ENCODE assay signal across 11 cellular contexts in the genomic region with DNA sequence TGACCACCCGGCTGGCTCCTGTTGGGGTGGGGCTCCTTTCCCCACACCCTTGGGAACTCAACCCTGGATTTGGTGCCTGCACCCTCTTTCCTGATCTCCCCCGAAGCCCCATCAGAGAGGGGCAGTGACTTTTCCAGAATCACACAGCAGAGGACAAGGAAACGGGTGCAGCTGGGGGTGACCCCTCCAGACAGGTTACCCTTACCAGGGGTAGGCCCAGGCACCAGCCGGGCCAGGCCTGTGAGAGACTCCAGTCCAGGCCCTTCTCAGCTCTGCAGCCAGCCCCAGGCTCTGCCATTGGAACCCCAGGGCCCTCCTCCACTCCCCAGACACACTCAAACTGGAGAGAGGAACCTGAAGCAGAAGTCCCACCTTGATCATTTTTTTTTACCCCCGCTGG. TPM values are rescaled to one million over a fixed set of nuclear protein-coding genes. Genes with fewer than 3 reads are reported as not detected.
DNase-seq lines count a peak whose midpoint lies in the region; ATAC-seq and TF ChIP-seq lines count a peak whose summit lies in the region.
"Had no signal": no experiment of that assay in that cellular context is flagged by ENCODE, and none has a peak within 500 bp of the region (broad histone marks: within the 10 kb centered on the region; RNA-seq: fewer than 3 reads in every experiment).

No MANE protein-coding gene starts in this region.

- peaks cover 13% of the 10 kb centered on the region; the same call in 1 of the 2 replicates for H3K79me2 ChIP-seq in SU-DHL-6 (ENCODE audit: insufficient read depth, low read length)

- H3K4me1 Mint-ChIP-seq in activated naive CD4-positive, alpha-beta T cell treated with anti-CD3 and anti-CD28 coated beads for 36 hours (ENCODE audit: low read depth), result peaks cover 71% of the 10 kb centered on the region
- H3K4me1 Mint-ChIP-seq: neural progenitor cell had no signal

- H3F3A ChIP-seq in SU-DHL-6 (ENCODE audit: insufficient read depth), result no peaks in the 10 kb centered on the region

- H3K9me3 ChIP-seq in SU-DHL-6 (ENCODE audit: insufficient read depth, low read length), result no peaks in the 10 kb centered on the region
- H3K9me3 ChIP-seq in upper lobe of right lung, result no peaks in the 10 kb centered on the region

- H3K4me3 Mint-ChIP-seq in activated naive CD4-positive, alpha-beta T cell treated with anti-CD3 and anti-CD28 coated beads for 36 hours, result no peak overlapping the region
- H3K4me3 Mint-ChIP-seq: neural progenitor cell had no signal

- no peaks in the 10 kb centered on the region for H3K9me2 ChIP-seq in SU-DHL-6 (replicated peaks; ENCODE audit: insufficient read depth, low read length)

- H3K27ac ChIP-seq in SU-DHL-6 (ENCODE audit: low read depth, low read length) (peak overlapping the region; percentile 76), upper lobe of right lung (peak overlapping the region; percentile 74)
- H3K27ac ChIP-seq: neural progenitor cell had no signal

- CTCF ChIA-PET in activated naive CD4-positive, alpha-beta T cell treated with anti-CD3 and anti-CD28 coated beads for 36 hours (lab: Charles Lee), result interaction anchor here (0.5 to 0.7 kb wide), 4 partner anchors 21 to 299 kb away, joined by 3 to 5 read pairs (median 4); no protein-coding TSS in a partner anchor

- no peaks in the 10 kb centered on the region for H4K20me1 ChIP-seq in SU-DHL-6 (ENCODE audit: low read depth, low read length)

- peak overlapping the region; percentile 75 for H3K27ac Mint-ChIP-seq in activated naive CD4-positive, alpha-beta T cell treated with anti-CD3 and anti-CD28 coated beads for 36 hours
- H3K27ac Mint-ChIP-seq: neural progenitor cell had no signal

- peaks cover 7% of the 10 kb centered on the region for H3K36me3 Mint-ChIP-seq in activated naive CD4-positive, alpha-beta T cell treated with anti-CD3 and anti-CD28 coated beads for 36 hours (ENCODE audit: low read depth)

- ATAC-seq in left lobe of liver (peak; percentile 5), upper lobe of right lung (no peak)

- H3K36me3 ChIP-seq in SU-DHL-6 (ENCODE audit: low read length), result no peaks in the 10 kb centered on the region
- H3K36me3 ChIP-seq in upper lobe of right lung, result peaks cover 16% of the 10 kb centered on the region
- H3K36me3 ChIP-seq: neural progenitor cell had no signal

- no peak for DNase-seq in activated naive CD4-positive, alpha-beta T cell treated with anti-CD3 and anti-CD28 coated beads for 36 hours
- no peak for DNase-seq in activated naive CD4-positive, alpha-beta T cell (lab: John Stamatoyannopoulos, UW)
- DNase-seq in left lobe of liver (ENCODE audit: low spot score) (no peak), upper lobe of right lung (no peak), ureter (ENCODE audit: low spot score) (no peak), SHP77 treated with DMSO at 0.1 percent for 48 hours (lab: John Stamatoyannopoulos, UW) (no peak)
- no peak for DNase-seq in stimulated activated CD4-positive, alpha-beta T cell treated with anti-CD3 and anti-CD28 coated beads, Interleukin-4, amount 100 ng/mL, for 1 hour
- DNase-seq: AML-193 had no signal

- H3K4me1 ChIP-seq in upper lobe of right lung, result peaks cover 34% of the 10 kb centered on the region
- H3K4me1 ChIP-seq: neural progenitor cell had no signal

- H3K27me3 ChIP-seq in SU-DHL-6 (ENCODE audit: low read length) (no peaks in the 10 kb centered on the region), upper lobe of right lung (no peaks in the 10 kb centered on the region)
- H3K27me3 ChIP-seq: neural progenitor cell had no signal

- peak overlapping the region; percentile 32 for H2AFZ ChIP-seq in SU-DHL-6 (ENCODE audit: low read depth, low read length, severe bottlenecking)
- H2AFZ ChIP-seq: neural progenitor cell had no signal

- peak overlapping the region; percentile 51 for H3K9ac ChIP-seq in SU-DHL-6 (ENCODE audit: low read length)
- H3K9ac ChIP-seq: neural progenitor cell had no signal

- peak overlapping the region; percentile 39 for H3K4me2 ChIP-seq in SU-DHL-6 (ENCODE audit: low read depth, low read length, poor library complexity, severe bottlenecking)
- H3K4me2 ChIP-seq: neural progenitor cell had no signal

- TF ChIP-seq CTCF in SU-DHL-6 (IDR thresholded peaks at IDR 0.05; ENCODE audit: insufficient read depth, low read length, poor library complexity, severe bottlenecking), result no peak
- TF ChIP-seq CTCF in upper lobe of right lung (IDR thresholded peaks at IDR 0.05), result no peak

- no peaks in the 10 kb centered on the region for H3K27me3 Mint-ChIP-seq in activated naive CD4-positive, alpha-beta T cell treated with anti-CD3 and anti-CD28 coated beads for 36 hours (ENCODE audit: low read depth)

- no peak overlapping the region for H3K4me3 ChIP-seq in SU-DHL-6 (ENCODE audit: insufficient read depth, low read length, poor library complexity, severe bottlenecking)
- H3K4me3 ChIP-seq in upper lobe of right lung, result no peak overlapping the region
- H3K4me3 ChIP-seq: neural progenitor cell had no signal

- intact Hi-C loops in activated naive CD4-positive, alpha-beta T cell treated with anti-CD3 and anti-CD28 coated beads for 36 hours (cut with micrococcal nuclease), result loop anchor here (1.0 kb wide), 2 partner anchors 20 to 39 kb away; partner anchors contain the start of gene LRRC8A
- intact Hi-C loops in upper lobe of right lung (cut with DNase I), result no loop called here

- no peaks in the 10 kb centered on the region for H3K9me3 Mint-ChIP-seq in activated naive CD4-positive, alpha-beta T cell treated with anti-CD3 and anti-CD28 coated beads for 36 hours
- H3K9me3 Mint-ChIP-seq: neural progenitor cell had no signal

RNA-seq across cellular contexts. Expression of gene PHYHD1, which starts 19.0 kb away (rescaled TPM):
- total RNA-seq in activated naive CD4-positive, alpha-beta T cell treated with anti-CD3 and anti-CD28 coated beads for 36 hours, result under 1 TPM; 0.44 to 0.50 TPM
- 70.8 TPM for total RNA-seq in left lobe of liver
- 46.5 TPM for total RNA-seq in upper lobe of right lung
- 26.6 TPM for total RNA-seq in ureter
- total RNA-seq: NCI-H460 had no signal

RNA-seq across cellular contexts. Expression of gene LRRC8A, which starts 19.9 kb away (rescaled TPM):
- 10 to 100 TPM; 13.1 to 13.2 TPM for total RNA-seq in activated naive CD4-positive, alpha-beta T cell treated with anti-CD3 and anti-CD28 coated beads for 36 hours
- total RNA-seq in left lobe of liver, result 11.0 TPM
- 68.1 TPM for total RNA-seq in upper lobe of right lung
- total RNA-seq in ureter, result 37.1 TPM

RNA-seq across cellular contexts. Expression of gene KYAT1, which starts 20.1 kb away (rescaled TPM):
- 10 to 100 TPM; 29.6 to 33.6 TPM for total RNA-seq in activated naive CD4-positive, alpha-beta T cell treated with anti-CD3 and anti-CD28 coated beads for 36 hours
- total RNA-seq in left lobe of liver (9.6 TPM), upper lobe of right lung (6.6 TPM), ureter (13.0 TPM)

RNA-seq across cellular contexts. Expression of gene DOLK, which starts 45.6 kb away (rescaled TPM):
- total RNA-seq in activated naive CD4-positive, alpha-beta T cell treated with anti-CD3 and anti-CD28 coated beads for 36 hours, result 1 to 10 TPM; 2.5 to 2.7 TPM
- total RNA-seq in left lobe of liver, result 7.5 TPM
- total RNA-seq in upper lobe of right lung, result 15.5 TPM
- 14.2 TPM for total RNA-seq in ureter

RNA-seq across cellular contexts. Expression of gene NUP188, which starts 45.7 kb away (rescaled TPM):
- 100 to 1,000 TPM; 101 to 112 TPM for total RNA-seq in activated naive CD4-positive, alpha-beta T cell treated with anti-CD3 and anti-CD28 coated beads for 36 hours
- total RNA-seq in left lobe of liver (11.4 TPM), upper lobe of right lung (49.6 TPM), ureter (52.1 TPM)

Comparison
In these comparisons a context has a peak if more than half of its experiments do, and no peak if none do; other contexts are left out.
1. RNA of gene PHYHD1, which starts 19.0 kb away (total RNA-seq): 70.8 TPM in left lobe of liver (single experiment), 46.5 TPM in upper lobe of right lung (single experiment) and 26.6 TPM in ureter (single experiment); 0.44 to 0.50 TPM in activated naive CD4-positive, alpha-beta T cell treated with anti-CD3 and anti-CD28 coated beads for 36 hours; every median in the first group is over 10 times any median in the second.